ENCODE assay signal across 17 cellular contexts in genomic region chr7:41416208-41416595, GRCh38.
DNase-seq lines count a peak whose midpoint lies in the region; ATAC-seq and TF ChIP-seq lines count a peak whose summit lies in the region.
"Had no signal": no experiment of that assay in that cellular context is flagged by ENCODE, and none has a peak within 500 bp of the region (broad histone marks: within the 10 kb centered on the region; RNA-seq: fewer than 3 reads in every experiment).

No MANE protein-coding gene starts in this region.

- in situ Hi-C loops in mammary epithelial cell (cut with MboI; ENCODE audit: low sequenced_read_pairs in 2 of 2): no loop called here

- H3K27me3 ChIP-seq in mammary epithelial cell (ENCODE audit: insufficient read depth, low read length): no peaks in the 10 kb centered on the region
- H3K27me3 ChIP-seq: SJCRH30 had no signal

- intact Hi-C loops in mammary epithelial cell (cut with micrococcal nuclease): no loop called here

- no peaks in the 10 kb centered on the region for H4K20me1 ChIP-seq in mammary epithelial cell (ENCODE audit: insufficient read depth, low read length)

- BruUV-seq in mammary epithelial cell (replicated peaks; lab: Mats Ljungman, UMichigan): no TSS peak

- no peaks in the 10 kb centered on the region for H3K9me3 ChIP-seq in mammary epithelial cell (replicated peaks; ENCODE audit: insufficient read depth, low read length)
- H3K9me3 ChIP-seq: SJCRH30 had no signal

- no peak overlapping the region for H3K9ac ChIP-seq in mammary epithelial cell (ENCODE audit: insufficient read depth, low read length)

- H3K27ac ChIP-seq in mammary epithelial cell (ENCODE audit: insufficient read depth, low read depth, low read length): peak overlapping the region; percentile 51
- H3K27ac ChIP-seq: 22Rv1, SJCRH30 had no signal

- no peaks in the 10 kb centered on the region for H3K36me3 ChIP-seq in mammary epithelial cell (ENCODE audit: insufficient read depth, low read length)
- H3K36me3 ChIP-seq: SJCRH30 had no signal

- H3K4me1 ChIP-seq in mammary epithelial cell (ENCODE audit: insufficient read depth, low read length): peaks cover 12% of the 10 kb centered on the region
- H3K4me1 ChIP-seq: SJCRH30 had no signal

- H3K4me3 ChIP-seq in mammary epithelial cell (replicated peaks in 1 of 3; ENCODE audit: insufficient read depth in 1 of 3, low read depth in 2 of 3, low read length in 3 of 3): no peak overlapping the region
- H3K4me3 ChIP-seq: SJCRH30 had no signal

- H3K4me2 ChIP-seq in mammary epithelial cell (ENCODE audit: insufficient read depth, low read depth, low read length): peak overlapping the region; percentile 38

- no peaks in the 10 kb centered on the region for H3K79me2 ChIP-seq in mammary epithelial cell (ENCODE audit: insufficient read depth, low read length)

- dilution Hi-C loops in mammary epithelial cell (cut with HindIII; ENCODE audit: low sequenced_read_pairs): no loop called here

- no peak for ATAC-seq in GM21723 (IDR thresholded peaks at IDR 0.05; ENCODE audit: unreplicated experiment)
- ATAC-seq: CD8-positive, alpha-beta T cell had no signal

- peak overlapping the region; percentile 57 for H2AFZ ChIP-seq in mammary epithelial cell (ENCODE audit: low read depth, low read length)

- TF ChIP-seq CTCF in mammary epithelial cell (conservative IDR thresholded peaks at IDR 0.05 in 1 of 2, IDR thresholded peaks at IDR 0.05 in 1 of 2; ENCODE audit: extremely low read depth in 1 of 2, insufficient read depth in 1 of 2, low read depth in 1 of 2, low read length in 2 of 2): no peak

- CTCF ChIA-PET in mammary epithelial cell (lab: Charles Lee; ENCODE audit: low non-redundant PET): no interaction called here

- 32% methylated on average over 3 of the region's 3 CpGs for WGBS in mammary epithelial cell (ENCODE audit: low coverage, missing lambda C conversion rate)

- DNase-seq in DMS153 (lab: John Stamatoyannopoulos, UW): peak; percentile 17
- DNase-seq in DMS153 treated with DMSO at 0.1 percent for 48 hours (lab: John Stamatoyannopoulos, UW; ENCODE audit: unreplicated experiment): no peak
- peak; percentile 50 for DNase-seq in mammary epithelial cell
- DNase-seq in fibroblast of peridontal ligament (ENCODE audit: extremely low read depth): peak; percentile 70
- no peak for DNase-seq in H4 (ENCODE audit: low spot score)
- no peak for DNase-seq in iPS-NIHi11 (ENCODE audit: low spot score)
- DNase-seq in NCI-H748 (lab: John Stamatoyannopoulos, UW; ENCODE audit: unreplicated experiment): no peak
- DNase-seq: CD8-positive, alpha-beta T cell; Kasumi-1; NCI-H1105 treated with DMSO at 0.1 percent for 48 hours; NCI-H187; NCI-H446; NCI-H748 treated with DMSO at 0.1 percent for 48 hours; RPMI8226; SJCRH30 had no signal

Comparison
In these comparisons a context has a peak if more than half of its experiments do, and no peak if none do; other contexts are left out.
1. DNase-seq: peak in DMS153 (single experiment), mammary epithelial cell (single experiment) and fibroblast of peridontal ligament (single experiment); none in DMS153 treated with DMSO at 0.1 percent for 48 hours (single experiment), H4 (single experiment), iPS-NIHi11 (single experiment) and NCI-H748 (single experiment).